In the genomic region with DNA sequence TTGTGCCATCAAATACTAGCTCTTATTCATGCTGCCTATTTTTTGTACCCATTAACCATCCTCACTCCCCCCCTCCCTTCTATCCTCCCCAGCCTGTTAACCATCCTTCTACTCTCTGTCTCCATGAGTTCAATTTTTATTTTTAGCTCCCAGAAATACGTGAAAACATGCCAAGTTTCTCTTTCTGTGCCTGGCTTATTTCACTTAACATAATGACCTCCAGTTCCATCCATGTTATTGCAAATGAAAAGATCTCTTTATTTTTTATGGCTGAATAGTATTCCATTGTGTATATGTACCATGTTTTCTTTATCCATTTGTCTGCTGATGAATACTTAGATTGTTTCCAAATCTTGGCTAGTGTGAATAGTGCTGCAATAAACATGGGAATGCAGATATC, we compare ENCODE assay signal across 1 cellular context. TPM values are rescaled to one million over a fixed set of nuclear protein-coding genes. Genes with fewer than 3 reads are reported as not detected.
"Had no signal": no experiment of that assay in that cellular context is flagged by ENCODE, and none has a peak within 500 bp of the region (broad histone marks: within the 10 kb centered on the region; RNA-seq: fewer than 3 reads in every experiment).

No MANE protein-coding gene starts in this region.

RNA-seq across cellular contexts. Expression of gene JCAD, which starts 54.3 kb away (rescaled TPM):
- total RNA-seq: naive thymus-derived CD8-positive, alpha-beta T cell had no signal
- polyA plus RNA-seq: naive thymus-derived CD8-positive, alpha-beta T cell had no signal
